In genomic region chr2:46277470-46278190, GRCh38 we compare ENCODE assay signal across 19 cellular contexts. TPM values are rescaled to one million over a fixed set of nuclear protein-coding genes. Genes with fewer than 3 reads are reported as not detected.
DNase-seq lines count a peak whose midpoint lies in the region; ATAC-seq and TF ChIP-seq lines count a peak whose summit lies in the region.
"Had no signal": no experiment of that assay in that cellular context is flagged by ENCODE, and none has a peak within 500 bp of the region (broad histone marks: within the 10 kb centered on the region; RNA-seq: fewer than 3 reads in every experiment).

No MANE protein-coding gene starts in this region.

- H3K4me3 ChIP-seq in BLaER1 treated with 17β-estradiol and CSF1 and Interleukin-3, amounts not matched to agents 10 nM and 100 nM: peak overlapping the region in 3 of 10 experiments; percentile 5 to 18 (median 6); a peak in 2 of 20 replicates
- no peak overlapping the region for H3K4me3 ChIP-seq in left lung
- no peak overlapping the region for H3K4me3 ChIP-seq in stomach

- peak overlapping the region in 6 of 11 experiments; percentile 13 to 79 (median 64); a peak in 10 of 22 replicates for H3K27ac ChIP-seq in BLaER1 treated with 17β-estradiol and CSF1 and Interleukin-3, amounts not matched to agents 10 nM and 100 nM
- H3K27ac ChIP-seq in left lung (peak overlapping the region; percentile 66 to 68), stomach (no peak overlapping the region)

- no peak for TF ChIP-seq EP300 in stomach (IDR thresholded peaks at IDR 0.05)

- peak overlapping the region; percentile 95 for H3K27ac Mint-ChIP-seq in endothelial cell (ENCODE audit: unreplicated experiment)
- H3K27ac Mint-ChIP-seq: activated naive CD8-positive, alpha-beta T cell treated with anti-CD3 and anti-CD28 coated beads, Interleukin-2, amount 50 U/mL, for 24 hours; effector memory CD8-positive, alpha-beta T cell; natural killer cell treated with Interleukin-12 subunit alpha and Interleukin-12 subunit beta and Interleukin-15 and Interleukin-18, amount 100 ng/mL, for 72 hours had no signal

- DNase-seq in M059J (ENCODE audit: low read depth) (peak; percentile 50), endothelial cell (ENCODE audit: low spot score) (peak; percentile 28), left lung (no peak), GM10266 (ENCODE audit: extremely low spot score) (no peak), nucleus accumbens (lab: John Stamatoyannopoulos, UW) (no peak), stomach (no peak), cerebellar cortex (ENCODE audit: low spot score) (no peak)
- DNase-seq: activated CD8-positive, alpha-beta memory T cell treated with anti-CD3 and anti-CD28 coated beads for 24 hours; activated naive CD8-positive, alpha-beta T cell treated with anti-CD3 and anti-CD28 coated beads, Interleukin-2, amount 50 U/mL, for 24 hours; central memory CD4-positive, alpha-beta T cell; effector memory CD8-positive, alpha-beta T cell; foreskin fibroblast; GOT3; NCI-H2029; NCI-H510A treated with DMSO at 0.1 percent for 48 hours; OCI-M1 had no signal

- no peak for ATAC-seq in left lung
- ATAC-seq: activated naive CD8-positive, alpha-beta T cell treated with anti-CD3 and anti-CD28 coated beads, Interleukin-2, amount 50 U/mL, for 24 hours; effector memory CD8-positive, alpha-beta T cell had no signal

- intact Hi-C loops in left lung (cut with DNase I) (loop anchor here in 1 of 2 donors (10.0 kb wide), 1 partner anchor 193 kb away; no protein-coding TSS in a partner anchor), stomach (cut with DNase I; ENCODE audit: low total_unique reads) (no loop called here)

- peaks cover 33% of the 10 kb centered on the region for H3K4me1 Mint-ChIP-seq in endothelial cell (ENCODE audit: unreplicated experiment)

- H3K27me3 ChIP-seq in BLaER1 treated with 17β-estradiol and CSF1 and Interleukin-3, amounts not matched to agents 10 nM and 100 nM: no peaks in the 10 kb centered on the region
- no peaks in the 10 kb centered on the region for H3K27me3 ChIP-seq in left lung
- H3K27me3 ChIP-seq in stomach: peaks cover 0 to 4% (median 0%) of the 10 kb centered on the region in 3 donors

- TF ChIP-seq POLR2A in stomach (IDR thresholded peaks at IDR 0.05): no peak

- peak overlapping the region; percentile 6 to 93 (median 88); a peak in 21 of 22 replicates for H3K4me2 ChIP-seq in BLaER1 treated with 17β-estradiol and CSF1 and Interleukin-3, amounts not matched to agents 10 nM and 100 nM

- H3K9me3 ChIP-seq in BLaER1 treated with 17β-estradiol and CSF1 and Interleukin-3, amounts not matched to agents 10 nM and 100 nM (replicated peaks in 1 of 11): no peaks in the 10 kb centered on the region
- H3K9me3 ChIP-seq in left lung (no peaks in the 10 kb centered on the region), stomach (no peaks in the 10 kb centered on the region)

- peaks cover 6% of the 10 kb centered on the region for H3K36me3 Mint-ChIP-seq in endothelial cell (ENCODE audit: low read depth, unreplicated experiment)
- H3K36me3 Mint-ChIP-seq: natural killer cell treated with Interleukin-12 subunit alpha and Interleukin-12 subunit beta and Interleukin-15 and Interleukin-18, amount 100 ng/mL, for 72 hours had no signal

- peaks cover 25 to 45% (median 36%) of the 10 kb centered on the region in 10 experiments for H3K4me1 ChIP-seq in BLaER1 treated with 17β-estradiol and CSF1 and Interleukin-3, amounts not matched to agents 10 nM and 100 nM
- H3K4me1 ChIP-seq in left lung: peaks cover 14 to 28% of the 10 kb centered on the region in 2 donors
- peaks cover 0 to 6% (median 0%) of the 10 kb centered on the region in 4 donors for H3K4me1 ChIP-seq in stomach

- TF ChIP-seq CTCF in endothelial cell (IDR thresholded peaks at IDR 0.05; ENCODE audit: unreplicated experiment): no peak
- TF ChIP-seq CTCF in left lung (IDR thresholded peaks at IDR 0.05): no peak
- no peak for TF ChIP-seq CTCF in GM10266 (IDR thresholded peaks at IDR 0.05; ENCODE audit: control insufficient read depth, insufficient read depth, low read depth, missing control alignments)
- no peak for TF ChIP-seq CTCF in stomach (IDR thresholded peaks at IDR 0.05)

- no peaks in the 10 kb centered on the region for H3K36me3 ChIP-seq in BLaER1 treated with 17β-estradiol and CSF1 and Interleukin-3, amounts not matched to agents 10 nM and 100 nM
- H3K36me3 ChIP-seq in left lung (no peaks in the 10 kb centered on the region), stomach (no peaks in the 10 kb centered on the region)

- peaks cover 6% of the 10 kb centered on the region for H3K27me3 Mint-ChIP-seq in endothelial cell (ENCODE audit: unreplicated experiment)

- no peaks in the 10 kb centered on the region for H3K9me3 Mint-ChIP-seq in endothelial cell (ENCODE audit: unreplicated experiment)
- H3K9me3 Mint-ChIP-seq: activated naive CD8-positive, alpha-beta T cell treated with anti-CD3 and anti-CD28 coated beads, Interleukin-2, amount 50 U/mL, for 24 hours; activated T-helper 1 cell treated with anti-CD3 and anti-CD28 coated beads, Interleukin-12 subunit alpha, Interleukin-12 subunit beta, Interleukin-2, Interleukin-4 antibody, amounts not matched to agents 30 ng/mL and 10 ng/mL and 1 ng/mL, durations not matched to agents 14 hours and 24 hours and 36 hours; effector memory CD8-positive, alpha-beta T cell; natural killer cell treated with Interleukin-12 subunit alpha and Interleukin-12 subunit beta and Interleukin-15 and Interleukin-18, amount 100 ng/mL, for 72 hours had no signal

- 0 out of 22 replicates have a peak overlapping the region, but pooled peaks of 2 of the 11 experiments have one; percentile 29 to 63 for H3K9ac ChIP-seq in BLaER1 treated with 17β-estradiol and CSF1 and Interleukin-3, amounts not matched to agents 10 nM and 100 nM

- H4K20me1 ChIP-seq in BLaER1 treated with 17β-estradiol and CSF1 and Interleukin-3, amounts not matched to agents 10 nM and 100 nM: no peaks in the 10 kb centered on the region

- WGBS in stomach, 5 donors: 49 to 73% (median 62%) methylated on average over 7 of the region's 7 CpGs

- peak overlapping the region; percentile 48 for H3K4me3 Mint-ChIP-seq in endothelial cell (ENCODE audit: unreplicated experiment)
- H3K4me3 Mint-ChIP-seq: activated naive CD8-positive, alpha-beta T cell treated with anti-CD3 and anti-CD28 coated beads, Interleukin-2, amount 50 U/mL, for 24 hours; activated T-helper 1 cell treated with anti-CD3 and anti-CD28 coated beads, Interleukin-12 subunit alpha, Interleukin-12 subunit beta, Interleukin-2, Interleukin-4 antibody, amounts not matched to agents 30 ng/mL and 10 ng/mL and 1 ng/mL, durations not matched to agents 14 hours and 24 hours and 36 hours; effector memory CD8-positive, alpha-beta T cell; natural killer cell treated with Interleukin-12 subunit alpha and Interleukin-12 subunit beta and Interleukin-15 and Interleukin-18, amount 100 ng/mL, for 72 hours had no signal

RNA-seq across cellular contexts. Expression of gene EPAS1, which starts 19.6 kb away (rescaled TPM):
- 22.0 and 23.7 TPM in 2 replicates for total RNA-seq in M059J (2014; rRNA removed; shearing (Covaris generic))
- total RNA-seq in endothelial cell (ENCODE audit: unreplicated experiment) (280 TPM), left lung (100 to 1,000 TPM; 590 to 962 TPM), stomach (100 to 1,000 TPM in 4 of 5 donors, 10 to 100 TPM in 1; 69.0 to 217 (median 156) TPM)
- polyA plus RNA-seq in stomach: 10 to 100 TPM; 35.1 to 82.6 (median 47.1) TPM

Comparison
In these comparisons a context has a peak if more than half of its experiments do, and no peak if none do; other contexts are left out.
1. H3K27ac ChIP-seq: peak in BLaER1 treated with 17β-estradiol and CSF1 and Interleukin-3, amounts not matched to agents 10 nM and 100 nM (6 of 11) and left lung (2 of 2); none in stomach (0 of 5).
2. DNase-seq: peak in M059J (single experiment) and endothelial cell (single experiment); none in left lung (0 of 2), GM10266 (single experiment), nucleus accumbens (0 of 56), stomach (single experiment) and cerebellar cortex (single experiment).